In genomic region chr19:1526066-1526778, GRCh38 we compare ENCODE assay signal across 16 cellular contexts. TPM values are rescaled to one million over a fixed set of nuclear protein-coding genes. Genes with fewer than 3 reads are reported as not detected.
DNase-seq lines count a peak whose midpoint lies in the region; ATAC-seq and TF ChIP-seq lines count a peak whose summit lies in the region.
"Had no signal": no experiment of that assay in that cellular context is flagged by ENCODE, and none has a peak within 500 bp of the region (broad histone marks: within the 10 kb centered on the region; RNA-seq: fewer than 3 reads in every experiment).

No MANE protein-coding gene starts in this region.

- H3K56ac ChIP-seq in IMR-90 (ENCODE audit: extremely low read depth, insufficient read depth, low read length) = no peak overlapping the region

- H4K5ac ChIP-seq in IMR-90 (ENCODE audit: low read depth, low read length) = no peak overlapping the region

- CTCF ChIA-PET in IMR-90 (lab: Yijun Ruan, JAX) = no interaction called here
- CTCF ChIA-PET in WTC11 (lab: Charles Lee) = interaction anchor here (1.2 kb wide), 1 partner anchor 20 kb away, joined by 4 read pairs; no protein-coding TSS in a partner anchor

- no peak overlapping the region for H3K18ac ChIP-seq in IMR-90 (ENCODE audit: low read depth, low read length)

- no peak overlapping the region for H3K4me3 ChIP-seq in IMR-90 (ENCODE audit: insufficient read depth, low read depth, low read length)
- no peak overlapping the region for H3K4me3 ChIP-seq in neural progenitor cell
- H3K4me3 ChIP-seq: A549, BLaER1 had no signal

- H3K4me3 Mint-ChIP-seq in brain = peak overlapping the region in 3 of 5 experiments; percentile 26 to 48 (median 42)
- H3K4me3 Mint-ChIP-seq in neural progenitor cell = peak overlapping the region; percentile 62
- H3K4me3 Mint-ChIP-seq in WTC11 = no peak overlapping the region
- H3K4me3 Mint-ChIP-seq: CD8-positive, alpha-beta T cell had no signal

- no peak overlapping the region for H3K27ac ChIP-seq in IMR-90 (ENCODE audit: insufficient read depth, low read length)
- H3K27ac ChIP-seq in neural progenitor cell = no peak overlapping the region
- H3K27ac ChIP-seq: 22Rv1, A549, BLaER1 had no signal

- no peak overlapping the region for H2BK15ac ChIP-seq in IMR-90 (ENCODE audit: low read depth, low read length)

- H2AK5ac ChIP-seq in IMR-90 (ENCODE audit: low read depth, low read length) = no peak overlapping the region

- peaks cover 7% of the 10 kb centered on the region; the same call in 1 of the 2 replicates for H4K20me1 ChIP-seq in IMR-90 (ENCODE audit: insufficient read depth, low read length)
- H4K20me1 ChIP-seq in neural progenitor cell (ENCODE audit: low read depth) = peaks cover 13% of the 10 kb centered on the region
- H4K20me1 ChIP-seq: BLaER1 had no signal

- peaks cover 38% of the 10 kb centered on the region for H3K27me3 ChIP-seq in IMR-90 (ENCODE audit: control insufficient read depth, insufficient read depth, low read length)
- H3K27me3 ChIP-seq in neural progenitor cell = peaks cover 67% of the 10 kb centered on the region

- H2BK5ac ChIP-seq in IMR-90 (ENCODE audit: low read depth, low read length, poor library complexity, severe bottlenecking) = no peak overlapping the region

- dilution Hi-C loops in IMR-90 (cut with HindIII; ENCODE audit: low sequenced_read_pairs, unreplicated experiment) = no loop called here

- H4K91ac ChIP-seq in IMR-90 (ENCODE audit: insufficient read depth, low read depth, low read length) = no peak overlapping the region

- no peak overlapping the region for H3K9ac ChIP-seq in IMR-90 (ENCODE audit: low read depth, low read length)
- H3K9ac ChIP-seq in neural progenitor cell = no peak overlapping the region
- H3K9ac ChIP-seq: BLaER1 had no signal

- H3K27ac Mint-ChIP-seq in brain (no peak overlapping the region), neural progenitor cell (no peak overlapping the region), WTC11 (no peak overlapping the region)
- H3K27ac Mint-ChIP-seq: CD8-positive, alpha-beta T cell had no signal

- H3K4me2 ChIP-seq in IMR-90 (ENCODE audit: low read depth, low read length) (no peak overlapping the region), neural progenitor cell (no peak overlapping the region)
- H3K4me2 ChIP-seq: A549, BLaER1 had no signal

- H2AFZ ChIP-seq in IMR-90 (replicated peaks; ENCODE audit: low read length, poor library complexity) (peak overlapping the region; percentile 21), neural progenitor cell (replicated peaks) (no peak overlapping the region)

- H3K4ac ChIP-seq in IMR-90 (ENCODE audit: low read depth, low read length) = no peak overlapping the region

- no peak for TF ChIP-seq RAD21 in IMR-90 (IDR thresholded peaks at IDR 0.05; ENCODE audit: low read length)

- no peak overlapping the region for H3K14ac ChIP-seq in IMR-90 (replicated peaks; ENCODE audit: low read depth, low read length)

- H2BK20ac ChIP-seq in IMR-90 (ENCODE audit: low read depth, low read length) = no peak overlapping the region

- ATAC-seq in IMR-90 (ENCODE audit: low read depth) (no peak), WTC11 (no peak)
- ATAC-seq: CD8-positive, alpha-beta T cell had no signal

- no peak for TF ChIP-seq CTCF in IMR-90 (conservative IDR thresholded peaks at IDR 0.05; ENCODE audit: low read depth, low read length)
- no peak for TF ChIP-seq CTCF in brain (conservative IDR thresholded peaks at IDR 0.05)
- no peak for TF ChIP-seq CTCF in neural progenitor cell (IDR thresholded peaks at IDR 0.05)
- TF ChIP-seq CTCF in WTC11 (IDR thresholded peaks at IDR 0.05) = no peak

- peaks cover 47% of the 10 kb centered on the region for H3K27me3 Mint-ChIP-seq in brain
- H3K27me3 Mint-ChIP-seq in neural progenitor cell (ENCODE audit: insufficient read depth, low read depth) = peaks cover 29% of the 10 kb centered on the region
- H3K27me3 Mint-ChIP-seq in WTC11 (ENCODE audit: low read depth) = peaks cover 48% of the 10 kb centered on the region

- peaks cover 0 to 6% (median 0%) of the 10 kb centered on the region in 5 experiments for H3K9me3 Mint-ChIP-seq in brain
- peaks cover 6% of the 10 kb centered on the region for H3K9me3 Mint-ChIP-seq in neural progenitor cell
- H3K9me3 Mint-ChIP-seq in WTC11 = no peaks in the 10 kb centered on the region
- H3K9me3 Mint-ChIP-seq: CD8-positive, alpha-beta T cell had no signal

- WGBS in IMR-90 (ENCODE audit: extremely low coverage in 2 of 2, insufficient read length in 1 of 2), 2 experiments = 72% methylated on average over 13 of the region's 33 CpGs; no CpG with 5 or more reads in 1 of the 2 experiments

- H3K79me2 ChIP-seq in neural progenitor cell (ENCODE audit: low read depth) = no peaks in the 10 kb centered on the region

- intact Hi-C loops in IMR-90 (cut with micrococcal nuclease) = no loop called here

- no TSS peak for BruUV-seq in IMR-90 (replicated peaks; lab: Mats Ljungman, UMichigan)

- H3K9me3 ChIP-seq in IMR-90 (ENCODE audit: control insufficient read depth, insufficient read depth, low read length) (no peaks in the 10 kb centered on the region), neural progenitor cell (ENCODE audit: low read depth) (no peaks in the 10 kb centered on the region)
- H3K9me3 ChIP-seq: A549, BLaER1 had no signal

- no peak for TF ChIP-seq POLR2A in IMR-90 (IDR thresholded peaks at IDR 0.05; ENCODE audit: low read depth, low read length)

- H3K4me1 Mint-ChIP-seq in brain (peaks cover 8% of the 10 kb centered on the region), neural progenitor cell (peaks cover 9% of the 10 kb centered on the region), WTC11 (peaks cover 5% of the 10 kb centered on the region)

- no peak overlapping the region for H2AK9ac ChIP-seq in IMR-90 (replicated peaks; ENCODE audit: low read depth, low read length, poor library complexity)

- DNase-seq in DMS53 (lab: John Stamatoyannopoulos, UW) (peak; percentile 29), DMS53 treated with DMSO at 0.1 percent for 48 hours (lab: John Stamatoyannopoulos, UW; ENCODE audit: unreplicated experiment) (no peak), IMR-90 (no peak), neural progenitor cell (ENCODE audit: low spot score) (no peak), WTC11 (ENCODE audit: low spot score) (no peak), NCI-H1417 treated with DMSO at 0.1 percent for 48 hours (lab: John Stamatoyannopoulos, UW) (no peak), HPDE6-E6E7 (ENCODE audit: extremely low spot score) (no peak)
- DNase-seq: AML-193; Calu3; CD8-positive, alpha-beta T cell; GOT3; KBM-7 had no signal

- in situ Hi-C loops in IMR-90 (cut with MboI; ENCODE audit: low sequenced_read_pairs) = loop anchor here (25.0 kb wide), 1 partner anchor 261 kb away; no protein-coding TSS in a partner anchor

- POLR2A ChIA-PET in IMR-90 (lab: Charles Lee; ENCODE audit: unreplicated experiment) = no interaction called here
- POLR2A ChIA-PET in WTC11 (lab: Charles Lee) = no interaction called here

- H4K8ac ChIP-seq in IMR-90 (ENCODE audit: low read depth in 2 of 2, low read length in 2 of 2) = no peak overlapping the region

- no peaks in the 10 kb centered on the region for H3K79me1 ChIP-seq in IMR-90 (ENCODE audit: low read depth in 1 of 2, low read length in 2 of 2)

- peaks cover 21% of the 10 kb centered on the region for H3F3A ChIP-seq in neural progenitor cell (ENCODE audit: low read depth)

- H3K36me3 ChIP-seq in IMR-90 (ENCODE audit: control insufficient read depth, insufficient read depth, low read length) (no peaks in the 10 kb centered on the region), neural progenitor cell (no peaks in the 10 kb centered on the region)
- H3K36me3 ChIP-seq: BLaER1 had no signal

- H3K9me1 ChIP-seq in IMR-90 (ENCODE audit: insufficient read depth, low read length) = peaks cover 4% of the 10 kb centered on the region; the same call in 1 of the 2 replicates

- no peak overlapping the region for H2BK120ac ChIP-seq in IMR-90 (ENCODE audit: low read depth, low read length)

- H3K36me3 Mint-ChIP-seq in brain = no peaks in the 10 kb centered on the region
- H3K36me3 Mint-ChIP-seq in neural progenitor cell = peaks cover 5% of the 10 kb centered on the region
- no peaks in the 10 kb centered on the region for H3K36me3 Mint-ChIP-seq in WTC11
- H3K36me3 Mint-ChIP-seq: CD8-positive, alpha-beta T cell had no signal

- H3K4me1 ChIP-seq in IMR-90 (ENCODE audit: control insufficient read depth, insufficient read depth, low read length) = no peaks in the 10 kb centered on the region; the same call in 1 of the 2 replicates
- H3K4me1 ChIP-seq in neural progenitor cell = no peaks in the 10 kb centered on the region
- H3K4me1 ChIP-seq: A549 had no signal

- H3K23ac ChIP-seq in IMR-90 (ENCODE audit: low read depth, low read length) = no peak overlapping the region

RNA-seq across cellular contexts. Expression of gene PLK5, which starts 2.3 kb away (rescaled TPM):
- total RNA-seq in IMR-90 (2012; rRNA removed) (not detected in 2 replicates), neural progenitor cell (ENCODE audit: low replicate concordance) (0.81 TPM in 1 of 2 replicates, not detected in the other), WTC11 (2021) (0.60 to 1.4 TPM (median 0.62 TPM) in 3 replicates)
- polyA plus RNA-seq in IMR-90 (2012; rRNA removed) (0.04 TPM in 1 of 2 replicates, not detected in the other), brain (ENCODE audit: insufficient read depth, low read depth, low replicate concordance) (1.1 TPM)
- polyA plus RNA-seq in IMR-90 (2012; cell fraction: cytosol; rRNA removed) = 0.05 TPM in 1 of 2 replicates, not detected in the other
- 0.76 and 1.1 TPM in 2 replicates for polyA plus RNA-seq in IMR-90 (2012; cell fraction: nucleus; rRNA removed; ENCODE audit: low replicate concordance)
- total RNA-seq: Calu3; CD8-positive, alpha-beta T cell had no signal
- polyA plus RNA-seq: A549 had no signal

RNA-seq across cellular contexts. Expression of gene ADAMTSL5, which starts 13.4 kb away (rescaled TPM):
- total RNA-seq in IMR-90 (2012; rRNA removed) (0.83 and 0.90 TPM in 2 replicates), neural progenitor cell (ENCODE audit: low replicate concordance) (0.12 and 0.13 TPM in 2 replicates), WTC11 (2021) (0.55 to 1.9 TPM (median 1.5 TPM) in 3 replicates)
- polyA plus RNA-seq in IMR-90 (2012; rRNA removed) (10.8 and 13.4 TPM in 2 replicates), brain (ENCODE audit: insufficient read depth, low read depth, low replicate concordance) (0.49 TPM)
- polyA plus RNA-seq in IMR-90 (2012; cell fraction: cytosol; rRNA removed) = 7.7 and 13.2 TPM in 2 replicates
- polyA plus RNA-seq in IMR-90 (2012; cell fraction: nucleus; rRNA removed; ENCODE audit: low replicate concordance) = 31.7 and 79.5 TPM in 2 replicates

RNA-seq across cellular contexts. Expression of gene REEP6, which starts 35.2 kb away (rescaled TPM):
- total RNA-seq in IMR-90 (2012; rRNA removed) (1.3 and 1.7 TPM in 2 replicates), neural progenitor cell (ENCODE audit: low replicate concordance) (4.8 and 13.0 TPM in 2 replicates), WTC11 (2021) (17.0 to 19.5 TPM (median 19.1 TPM) in 3 replicates)
- polyA plus RNA-seq in IMR-90 (2012; rRNA removed) (2.2 and 3.2 TPM in 2 replicates), brain (ENCODE audit: insufficient read depth, low read depth, low replicate concordance) (10.4 TPM)
- 2.8 and 4.8 TPM in 2 replicates for polyA plus RNA-seq in IMR-90 (2012; cell fraction: cytosol; rRNA removed)
- 2.0 and 2.7 TPM in 2 replicates for polyA plus RNA-seq in IMR-90 (2012; cell fraction: nucleus; rRNA removed; ENCODE audit: low replicate concordance)

RNA-seq across cellular contexts. Expression of gene PCSK4, which starts 36.1 kb away (rescaled TPM):
- total RNA-seq in IMR-90 (2012; rRNA removed) (0.56 and 0.72 TPM in 2 replicates), neural progenitor cell (ENCODE audit: low replicate concordance) (3.6 and 12.5 TPM in 2 replicates), WTC11 (2021) (18.6 to 22.4 TPM (median 21.5 TPM) in 3 replicates)
- polyA plus RNA-seq in IMR-90 (2012; rRNA removed) (1.7 and 2.9 TPM in 2 replicates), brain (ENCODE audit: insufficient read depth, low read depth, low replicate concordance) (3.9 TPM)
- 0.29 and 1.2 TPM in 2 replicates for polyA plus RNA-seq in IMR-90 (2012; cell fraction: cytosol; rRNA removed)
- 31.5 and 85.3 TPM in 2 replicates for polyA plus RNA-seq in IMR-90 (2012; cell fraction: nucleus; rRNA removed; ENCODE audit: low replicate concordance)

RNA-seq across cellular contexts. Expression of gene MEX3D, which starts 41.9 kb away (rescaled TPM):
- total RNA-seq in IMR-90 (2012; rRNA removed) (9.1 and 11.9 TPM in 2 replicates), neural progenitor cell (ENCODE audit: low replicate concordance) (15.9 and 87.3 TPM in 2 replicates), WTC11 (2021) (69.5 to 80.5 TPM (median 78.2 TPM) in 3 replicates)
- polyA plus RNA-seq in IMR-90 (2012; rRNA removed) (9.6 and 18.2 TPM in 2 replicates), brain (ENCODE audit: insufficient read depth, low read depth, low replicate concordance) (44.2 TPM)
- polyA plus RNA-seq in IMR-90 (2012; cell fraction: cytosol; rRNA removed) = 9.3 and 32.6 TPM in 2 replicates
- polyA plus RNA-seq in IMR-90 (2012; cell fraction: nucleus; rRNA removed; ENCODE audit: low replicate concordance) = 7.9 and 22.2 TPM in 2 replicates
